In the genomic region with DNA sequence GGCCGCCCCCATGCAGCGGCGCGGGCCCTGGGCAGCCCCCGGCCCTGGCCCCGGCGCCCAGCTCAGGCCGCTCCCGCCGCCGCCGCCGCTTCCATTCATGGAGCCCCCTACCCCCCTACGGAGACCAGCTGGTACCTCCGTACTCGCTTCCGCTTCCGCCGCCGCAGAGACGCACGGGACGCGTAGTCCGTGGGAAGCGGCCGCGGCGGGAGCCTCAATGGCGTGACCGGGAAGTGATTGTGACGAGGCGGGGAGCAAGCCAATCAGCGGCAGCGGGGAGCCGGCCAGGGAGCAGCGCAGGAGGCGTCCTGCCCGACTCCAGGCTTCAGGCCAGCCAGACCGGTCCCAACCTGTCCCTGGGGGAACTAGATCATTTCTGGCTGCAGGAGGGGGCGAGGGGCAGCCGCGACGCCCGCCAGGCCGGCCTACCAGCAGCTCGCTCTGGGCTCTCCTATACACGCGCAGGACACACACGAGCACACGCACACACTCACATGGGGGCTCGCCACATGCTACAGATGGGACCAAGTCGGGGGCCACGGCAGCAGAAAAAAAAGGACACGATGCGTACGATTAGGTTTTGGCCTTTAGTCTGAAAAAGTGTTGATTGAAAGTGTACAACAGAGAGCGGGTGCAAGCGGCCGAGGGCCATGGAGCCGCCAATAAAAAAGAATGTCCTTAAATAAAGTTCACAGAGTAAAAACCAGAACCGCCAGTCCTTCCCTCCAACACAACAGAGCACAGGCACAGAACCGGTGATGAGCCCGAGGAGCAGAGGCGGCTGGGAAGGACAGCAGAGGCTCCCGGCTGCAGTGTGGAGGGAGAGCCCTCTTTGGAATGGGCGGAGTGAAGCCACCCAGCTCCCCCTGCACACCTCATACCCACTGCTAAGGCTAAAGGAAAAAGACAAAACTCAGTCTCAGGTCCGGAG, we compare ENCODE assay signal across 2 cellular contexts.
A peak's percentile ranks its signal among the peaks of the same experiment; 100 is the strongest.
TF ChIP-seq lines count a peak whose summit lies in the region.

A gene with protein sequence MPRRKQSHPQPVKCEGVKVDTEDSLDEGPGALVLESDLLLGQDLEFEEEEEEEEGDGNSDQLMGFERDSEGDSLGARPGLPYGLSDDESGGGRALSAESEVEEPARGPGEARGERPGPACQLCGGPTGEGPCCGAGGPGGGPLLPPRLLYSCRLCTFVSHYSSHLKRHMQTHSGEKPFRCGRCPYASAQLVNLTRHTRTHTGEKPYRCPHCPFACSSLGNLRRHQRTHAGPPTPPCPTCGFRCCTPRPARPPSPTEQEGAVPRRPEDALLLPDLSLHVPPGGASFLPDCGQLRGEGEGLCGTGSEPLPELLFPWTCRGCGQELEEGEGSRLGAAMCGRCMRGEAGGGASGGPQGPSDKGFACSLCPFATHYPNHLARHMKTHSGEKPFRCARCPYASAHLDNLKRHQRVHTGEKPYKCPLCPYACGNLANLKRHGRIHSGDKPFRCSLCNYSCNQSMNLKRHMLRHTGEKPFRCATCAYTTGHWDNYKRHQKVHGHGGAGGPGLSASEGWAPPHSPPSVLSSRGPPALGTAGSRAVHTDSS (minus strand): TSS at position 109 of the 931 bp plus-strand sequence. CDS start 208 bp downstream, outside the sequence.

TF ChIP-seq in HEK293, 187 proteins besides CTCF, POLR2A, EP300 and RAD21 (continued from another document and continues in another):
- TF ChIP-seq ZNF391 (tag by site-specific recombination; IDR thresholded peaks at IDR 0.05; ENCODE audit: borderline replicate concordance, low read depth) (no peak; the same call in 1 of the 2 replicates), ZNF560 (tag by site-specific recombination; IDR thresholded peaks at IDR 0.05; ENCODE audit: borderline replicate concordance) (no peak), ZNF561 (tag by site-specific recombination; IDR thresholded peaks at IDR 0.05; ENCODE audit: borderline replicate concordance) (peak; percentile 68; the same call in 1 of the 2 replicates), ZXDB (tag by site-specific recombination; IDR thresholded peaks at IDR 0.05) (peak; percentile 69; the same call in 1 of the 2 replicates), TCF7L2 (IDR thresholded peaks at IDR 0.05; ENCODE audit: borderline replicate concordance, low read depth, low read length) (peak; percentile 27; the same call in 1 of the 2 replicates), ZNF133 (tag by site-specific recombination; IDR thresholded peaks at IDR 0.05) (no peak), ZNF785 (tag by site-specific recombination; IDR thresholded peaks at IDR 0.05) (no peak), KLF8 (tag by site-specific recombination; IDR thresholded peaks at IDR 0.05) (no peak; the same call in 1 of the 2 replicates), ZNF747 (tag by site-specific recombination; IDR thresholded peaks at IDR 0.05) (no peak), ZNF629 (tag by site-specific recombination; IDR thresholded peaks at IDR 0.05) (peak; percentile 64), ZNF600 (tag by site-specific recombination; IDR thresholded peaks at IDR 0.05) (peak; percentile 85), ZSCAN16 (tag by site-specific recombination; IDR thresholded peaks at IDR 0.05) (no peak), ZSCAN30 (tag by site-specific recombination; IDR thresholded peaks at IDR 0.05) (0 out of 2 replicates have a peak, but pooled peaks have one; percentile 37), ZNF335 (tag by site-specific recombination; conservative IDR thresholded peaks at IDR 0.05) (peak; percentile 62), SETDB1 (IDR thresholded peaks at IDR 0.05; ENCODE audit: insufficient read length, low read length) (no peak)
- TF ChIP-seq, protein P1, sequence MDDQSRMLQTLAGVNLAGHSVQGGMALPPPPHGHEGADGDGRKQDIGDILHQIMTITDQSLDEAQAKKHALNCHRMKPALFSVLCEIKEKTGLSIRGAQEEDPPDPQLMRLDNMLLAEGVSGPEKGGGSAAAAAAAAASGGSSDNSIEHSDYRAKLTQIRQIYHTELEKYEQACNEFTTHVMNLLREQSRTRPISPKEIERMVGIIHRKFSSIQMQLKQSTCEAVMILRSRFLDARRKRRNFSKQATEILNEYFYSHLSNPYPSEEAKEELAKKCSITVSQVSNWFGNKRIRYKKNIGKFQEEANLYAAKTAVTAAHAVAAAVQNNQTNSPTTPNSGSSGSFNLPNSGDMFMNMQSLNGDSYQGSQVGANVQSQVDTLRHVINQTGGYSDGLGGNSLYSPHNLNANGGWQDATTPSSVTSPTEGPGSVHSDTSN (CRISPR knock-in tag; IDR thresholded peaks at IDR 0.05): peak; percentile 69; the same call in 1 of the 2 replicates
- TF ChIP-seq, protein P2, sequence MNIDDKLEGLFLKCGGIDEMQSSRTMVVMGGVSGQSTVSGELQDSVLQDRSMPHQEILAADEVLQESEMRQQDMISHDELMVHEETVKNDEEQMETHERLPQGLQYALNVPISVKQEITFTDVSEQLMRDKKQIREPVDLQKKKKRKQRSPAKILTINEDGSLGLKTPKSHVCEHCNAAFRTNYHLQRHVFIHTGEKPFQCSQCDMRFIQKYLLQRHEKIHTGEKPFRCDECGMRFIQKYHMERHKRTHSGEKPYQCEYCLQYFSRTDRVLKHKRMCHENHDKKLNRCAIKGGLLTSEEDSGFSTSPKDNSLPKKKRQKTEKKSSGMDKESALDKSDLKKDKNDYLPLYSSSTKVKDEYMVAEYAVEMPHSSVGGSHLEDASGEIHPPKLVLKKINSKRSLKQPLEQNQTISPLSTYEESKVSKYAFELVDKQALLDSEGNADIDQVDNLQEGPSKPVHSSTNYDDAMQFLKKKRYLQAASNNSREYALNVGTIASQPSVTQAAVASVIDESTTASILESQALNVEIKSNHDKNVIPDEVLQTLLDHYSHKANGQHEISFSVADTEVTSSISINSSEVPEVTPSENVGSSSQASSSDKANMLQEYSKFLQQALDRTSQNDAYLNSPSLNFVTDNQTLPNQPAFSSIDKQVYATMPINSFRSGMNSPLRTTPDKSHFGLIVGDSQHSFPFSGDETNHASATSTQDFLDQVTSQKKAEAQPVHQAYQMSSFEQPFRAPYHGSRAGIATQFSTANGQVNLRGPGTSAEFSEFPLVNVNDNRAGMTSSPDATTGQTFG (tag by site-specific recombination; IDR thresholded peaks at IDR 0.05; ENCODE audit: borderline replicate concordance): no peak
- TF ChIP-seq, protein P3, sequence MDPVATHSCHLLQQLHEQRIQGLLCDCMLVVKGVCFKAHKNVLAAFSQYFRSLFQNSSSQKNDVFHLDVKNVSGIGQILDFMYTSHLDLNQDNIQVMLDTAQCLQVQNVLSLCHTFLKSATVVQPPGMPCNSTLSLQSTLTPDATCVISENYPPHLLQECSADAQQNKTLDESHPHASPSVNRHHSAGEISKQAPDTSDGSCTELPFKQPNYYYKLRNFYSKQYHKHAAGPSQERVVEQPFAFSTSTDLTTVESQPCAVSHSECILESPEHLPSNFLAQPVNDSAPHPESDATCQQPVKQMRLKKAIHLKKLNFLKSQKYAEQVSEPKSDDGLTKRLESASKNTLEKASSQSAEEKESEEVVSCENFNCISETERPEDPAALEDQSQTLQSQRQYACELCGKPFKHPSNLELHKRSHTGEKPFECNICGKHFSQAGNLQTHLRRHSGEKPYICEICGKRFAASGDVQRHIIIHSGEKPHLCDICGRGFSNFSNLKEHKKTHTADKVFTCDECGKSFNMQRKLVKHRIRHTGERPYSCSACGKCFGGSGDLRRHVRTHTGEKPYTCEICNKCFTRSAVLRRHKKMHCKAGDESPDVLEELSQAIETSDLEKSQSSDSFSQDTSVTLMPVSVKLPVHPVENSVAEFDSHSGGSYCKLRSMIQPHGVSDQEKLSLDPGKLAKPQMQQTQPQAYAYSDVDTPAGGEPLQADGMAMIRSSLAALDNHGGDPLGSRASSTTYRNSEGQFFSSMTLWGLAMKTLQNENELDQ (tag by site-specific recombination; IDR thresholded peaks at IDR 0.05; ENCODE audit: low read depth): no peak

TF ChIP-seq in SK-N-SH treated with all-trans-retinoic acid at 6 μM for 48 hours, 23 proteins besides CTCF, POLR2A, EP300 and RAD21 (continued from another document):
- TF ChIP-seq, protein P4, sequence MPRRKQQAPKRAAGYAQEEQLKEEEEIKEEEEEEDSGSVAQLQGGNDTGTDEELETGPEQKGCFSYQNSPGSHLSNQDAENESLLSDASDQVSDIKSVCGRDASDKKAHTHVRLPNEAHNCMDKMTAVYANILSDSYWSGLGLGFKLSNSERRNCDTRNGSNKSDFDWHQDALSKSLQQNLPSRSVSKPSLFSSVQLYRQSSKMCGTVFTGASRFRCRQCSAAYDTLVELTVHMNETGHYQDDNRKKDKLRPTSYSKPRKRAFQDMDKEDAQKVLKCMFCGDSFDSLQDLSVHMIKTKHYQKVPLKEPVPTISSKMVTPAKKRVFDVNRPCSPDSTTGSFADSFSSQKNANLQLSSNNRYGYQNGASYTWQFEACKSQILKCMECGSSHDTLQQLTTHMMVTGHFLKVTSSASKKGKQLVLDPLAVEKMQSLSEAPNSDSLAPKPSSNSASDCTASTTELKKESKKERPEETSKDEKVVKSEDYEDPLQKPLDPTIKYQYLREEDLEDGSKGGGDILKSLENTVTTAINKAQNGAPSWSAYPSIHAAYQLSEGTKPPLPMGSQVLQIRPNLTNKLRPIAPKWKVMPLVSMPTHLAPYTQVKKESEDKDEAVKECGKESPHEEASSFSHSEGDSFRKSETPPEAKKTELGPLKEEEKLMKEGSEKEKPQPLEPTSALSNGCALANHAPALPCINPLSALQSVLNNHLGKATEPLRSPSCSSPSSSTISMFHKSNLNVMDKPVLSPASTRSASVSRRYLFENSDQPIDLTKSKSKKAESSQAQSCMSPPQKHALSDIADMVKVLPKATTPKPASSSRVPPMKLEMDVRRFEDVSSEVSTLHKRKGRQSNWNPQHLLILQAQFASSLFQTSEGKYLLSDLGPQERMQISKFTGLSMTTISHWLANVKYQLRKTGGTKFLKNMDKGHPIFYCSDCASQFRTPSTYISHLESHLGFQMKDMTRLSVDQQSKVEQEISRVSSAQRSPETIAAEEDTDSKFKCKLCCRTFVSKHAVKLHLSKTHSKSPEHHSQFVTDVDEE (CRISPR knock-in tag; IDR thresholded peaks at IDR 0.05): peak; percentile 68; the same call in 1 of the 2 replicates
- TF ChIP-seq, protein P5, sequence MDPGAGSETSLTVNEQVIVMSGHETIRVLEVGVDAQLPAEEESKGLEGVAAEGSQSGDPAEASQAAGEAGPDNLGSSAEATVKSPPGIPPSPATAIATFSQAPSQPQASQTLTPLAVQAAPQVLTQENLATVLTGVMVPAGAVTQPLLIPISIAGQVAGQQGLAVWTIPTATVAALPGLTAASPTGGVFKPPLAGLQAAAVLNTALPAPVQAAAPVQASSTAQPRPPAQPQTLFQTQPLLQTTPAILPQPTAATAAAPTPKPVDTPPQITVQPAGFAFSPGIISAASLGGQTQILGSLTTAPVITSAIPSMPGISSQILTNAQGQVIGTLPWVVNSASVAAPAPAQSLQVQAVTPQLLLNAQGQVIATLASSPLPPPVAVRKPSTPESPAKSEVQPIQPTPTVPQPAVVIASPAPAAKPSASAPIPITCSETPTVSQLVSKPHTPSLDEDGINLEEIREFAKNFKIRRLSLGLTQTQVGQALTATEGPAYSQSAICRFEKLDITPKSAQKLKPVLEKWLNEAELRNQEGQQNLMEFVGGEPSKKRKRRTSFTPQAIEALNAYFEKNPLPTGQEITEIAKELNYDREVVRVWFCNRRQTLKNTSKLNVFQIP (CRISPR knock-in tag; IDR thresholded peaks at IDR 0.05; ENCODE audit: borderline replicate concordance, low read depth): 0 out of 2 replicates have a peak, but pooled peaks have one; percentile 70
- TF ChIP-seq, protein P6, sequence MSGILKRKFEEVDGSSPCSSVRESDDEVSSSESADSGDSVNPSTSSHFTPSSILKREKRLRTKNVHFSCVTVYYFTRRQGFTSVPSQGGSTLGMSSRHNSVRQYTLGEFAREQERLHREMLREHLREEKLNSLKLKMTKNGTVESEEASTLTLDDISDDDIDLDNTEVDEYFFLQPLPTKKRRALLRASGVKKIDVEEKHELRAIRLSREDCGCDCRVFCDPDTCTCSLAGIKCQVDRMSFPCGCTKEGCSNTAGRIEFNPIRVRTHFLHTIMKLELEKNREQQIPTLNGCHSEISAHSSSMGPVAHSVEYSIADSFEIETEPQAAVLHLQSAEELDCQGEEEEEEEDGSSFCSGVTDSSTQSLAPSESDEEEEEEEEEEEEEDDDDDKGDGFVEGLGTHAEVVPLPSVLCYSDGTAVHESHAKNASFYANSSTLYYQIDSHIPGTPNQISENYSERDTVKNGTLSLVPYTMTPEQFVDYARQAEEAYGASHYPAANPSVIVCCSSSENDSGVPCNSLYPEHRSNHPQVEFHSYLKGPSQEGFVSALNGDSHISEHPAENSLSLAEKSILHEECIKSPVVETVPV (CRISPR knock-in tag; IDR thresholded peaks at IDR 0.05): peak; percentile 83; the same call in 1 of the 2 replicates
- TF ChIP-seq PPARA (CRISPR knock-in tag; IDR thresholded peaks at IDR 0.05; ENCODE audit: borderline replicate concordance) (no peak), SNAI2 (CRISPR knock-in tag; IDR thresholded peaks at IDR 0.05) (no peak), ZFP30 (CRISPR knock-in tag; IDR thresholded peaks at IDR 0.05) (0 out of 2 replicates have a peak, but pooled peaks have one; percentile 34), GLIS3 (CRISPR knock-in tag; IDR thresholded peaks at IDR 0.05) (peak; percentile 43; the same call in 1 of the 2 replicates), ZC3H10 (CRISPR knock-in tag; IDR thresholded peaks at IDR 0.05) (no peak), BACH2 (CRISPR knock-in tag; IDR thresholded peaks at IDR 0.05; ENCODE audit: borderline replicate concordance) (no peak)
- TF ChIP-seq, protein P7, sequence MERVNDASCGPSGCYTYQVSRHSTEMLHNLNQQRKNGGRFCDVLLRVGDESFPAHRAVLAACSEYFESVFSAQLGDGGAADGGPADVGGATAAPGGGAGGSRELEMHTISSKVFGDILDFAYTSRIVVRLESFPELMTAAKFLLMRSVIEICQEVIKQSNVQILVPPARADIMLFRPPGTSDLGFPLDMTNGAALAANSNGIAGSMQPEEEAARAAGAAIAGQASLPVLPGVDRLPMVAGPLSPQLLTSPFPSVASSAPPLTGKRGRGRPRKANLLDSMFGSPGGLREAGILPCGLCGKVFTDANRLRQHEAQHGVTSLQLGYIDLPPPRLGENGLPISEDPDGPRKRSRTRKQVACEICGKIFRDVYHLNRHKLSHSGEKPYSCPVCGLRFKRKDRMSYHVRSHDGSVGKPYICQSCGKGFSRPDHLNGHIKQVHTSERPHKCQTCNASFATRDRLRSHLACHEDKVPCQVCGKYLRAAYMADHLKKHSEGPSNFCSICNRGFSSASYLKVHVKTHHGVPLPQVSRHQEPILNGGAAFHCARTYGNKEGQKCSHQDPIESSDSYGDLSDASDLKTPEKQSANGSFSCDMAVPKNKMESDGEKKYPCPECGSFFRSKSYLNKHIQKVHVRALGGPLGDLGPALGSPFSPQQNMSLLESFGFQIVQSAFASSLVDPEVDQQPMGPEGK (CRISPR knock-in tag; IDR thresholded peaks at IDR 0.05; ENCODE audit: borderline replicate concordance): peak; percentile 78; the same call in 1 of the 2 replicates
- TF ChIP-seq, protein P8, sequence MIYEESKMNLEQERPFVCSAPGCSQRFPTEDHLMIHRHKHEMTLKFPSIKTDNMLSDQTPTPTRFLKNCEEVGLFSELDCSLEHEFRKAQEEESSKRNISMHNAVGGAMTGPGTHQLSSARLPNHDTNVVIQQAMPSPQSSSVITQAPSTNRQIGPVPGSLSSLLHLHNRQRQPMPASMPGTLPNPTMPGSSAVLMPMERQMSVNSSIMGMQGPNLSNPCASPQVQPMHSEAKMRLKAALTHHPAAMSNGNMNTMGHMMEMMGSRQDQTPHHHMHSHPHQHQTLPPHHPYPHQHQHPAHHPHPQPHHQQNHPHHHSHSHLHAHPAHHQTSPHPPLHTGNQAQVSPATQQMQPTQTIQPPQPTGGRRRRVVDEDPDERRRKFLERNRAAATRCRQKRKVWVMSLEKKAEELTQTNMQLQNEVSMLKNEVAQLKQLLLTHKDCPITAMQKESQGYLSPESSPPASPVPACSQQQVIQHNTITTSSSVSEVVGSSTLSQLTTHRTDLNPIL (CRISPR knock-in tag; IDR thresholded peaks at IDR 0.05; ENCODE audit: low read depth): peak; percentile 43; the same call in 1 of the 2 replicates
